ENCODE assay signal across 8 cellular contexts in the genomic region with DNA sequence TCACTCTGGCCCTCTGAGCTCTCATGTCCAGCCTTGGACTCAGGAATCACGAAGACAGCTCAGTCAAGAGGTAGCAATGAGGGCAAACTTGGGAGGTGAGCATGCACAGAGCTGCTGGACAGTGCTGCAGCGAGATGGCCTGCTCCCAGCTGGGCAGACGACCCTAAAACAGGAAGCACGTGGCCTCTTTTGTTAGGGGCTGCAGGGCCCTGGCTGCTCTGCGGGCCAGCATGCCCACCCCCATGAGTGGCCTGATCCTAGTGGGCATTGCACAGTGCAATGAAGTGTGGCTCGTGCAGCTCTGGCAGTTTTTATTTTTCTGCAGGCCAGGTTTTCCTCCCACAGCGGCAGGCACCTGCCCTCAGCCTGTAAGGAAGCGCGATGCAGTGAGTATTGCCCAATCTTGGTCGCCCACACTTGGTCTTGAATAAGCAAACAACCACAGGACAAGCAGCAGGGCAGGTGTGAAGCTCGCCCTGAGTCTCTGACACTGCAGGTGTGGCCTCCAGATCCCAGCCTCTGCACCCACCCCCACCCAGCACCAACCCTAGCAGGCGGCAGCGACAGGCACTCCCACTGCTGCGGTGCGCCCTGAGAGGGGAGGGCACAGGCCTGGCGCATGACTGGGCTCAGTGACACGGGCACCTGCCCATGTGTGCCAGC.
A peak's percentile ranks its signal among the peaks of the same experiment; 100 is the strongest.
DNase-seq lines count a peak whose midpoint lies in the region; ATAC-seq and TF ChIP-seq lines count a peak whose summit lies in the region.

No MANE protein-coding gene starts in this region.

- no peak for TF ChIP-seq POLR2A in tibial nerve (IDR thresholded peaks at IDR 0.05)

- DNase-seq in GF-D8 (lab: John Stamatoyannopoulos, UW) (peak; percentile 66), T-helper 22 cell (ENCODE audit: low read depth) (peak; percentile 61), epithelial cell of prostate (ENCODE audit: low read depth, low spot score) (peak; percentile 8), tibial nerve (ENCODE audit: low spot score in 2 of 2) (no peak), HuH-7 (ENCODE audit: low spot score) (no peak), hepatic stellate cell (ENCODE audit: low spot score) (no peak), sciatic nerve (ENCODE audit: low spot score) (no peak)

- no peaks in the 10 kb centered on the region for H3K36me3 ChIP-seq in tibial nerve

- no peak for TF ChIP-seq EP300 in tibial nerve (IDR thresholded peaks at IDR 0.05)

- intact Hi-C loops in sciatic nerve (cut with DNase I), result loop anchor here (10.0 kb wide), 1 partner anchor 108 kb away; no protein-coding TSS in a partner anchor

- TF ChIP-seq CTCF in tibial nerve (IDR thresholded peaks at IDR 0.05), result no peak

- ATAC-seq in HG03520 (IDR thresholded peaks at IDR 0.05; ENCODE audit: unreplicated experiment), result peak; percentile 41
- ATAC-seq in sciatic nerve, result no peak

- no peaks in the 10 kb centered on the region for H3K27me3 ChIP-seq in tibial nerve

- H3K27ac ChIP-seq in epithelial cell of prostate (no peak overlapping the region), tibial nerve (peak overlapping the region in 3 of 4 donors; percentile 1 to 77 (median 75))

- H3K4me1 ChIP-seq in tibial nerve, result peaks cover 0 to 73% (median 45%) of the 10 kb centered on the region in 4 donors

- no peaks in the 10 kb centered on the region for H3K9me3 ChIP-seq in tibial nerve

- no peak overlapping the region for H3K4me3 ChIP-seq in tibial nerve

- WGBS in tibial nerve, 2 donors, result 87% methylated on average over 12 to 17 of the region's 17 CpGs

Comparison
In these comparisons a context has a peak if more than half of its experiments do, and no peak if none do; other contexts are left out.
1. DNase-seq: peak in GF-D8 (single experiment), T-helper 22 cell (single experiment) and epithelial cell of prostate (single experiment); none in tibial nerve (0 of 2), HuH-7 (single experiment), hepatic stellate cell (single experiment) and sciatic nerve (single experiment).